Comparison of ENCODE assay signal across 8 cellular contexts in the genomic region with DNA sequence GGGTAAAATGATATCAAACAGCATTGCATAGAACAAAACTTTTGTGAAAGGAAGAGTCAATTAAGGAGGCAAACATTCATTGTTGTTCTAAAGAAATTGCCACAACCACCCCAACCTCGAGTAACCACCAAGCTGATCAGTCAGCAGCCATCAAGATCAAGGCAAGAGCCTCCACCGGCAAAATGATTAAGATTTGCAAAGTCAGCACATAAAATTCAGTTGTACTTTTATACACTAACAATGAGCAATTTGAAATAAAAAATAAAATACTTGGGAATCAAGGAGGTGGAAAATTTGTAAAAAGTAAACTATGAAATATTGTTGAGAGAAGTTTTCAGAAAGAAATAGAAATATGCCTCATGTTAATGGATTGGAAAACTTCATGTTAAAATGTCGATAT.
"Had no signal": no experiment of that assay in that cellular context is flagged by ENCODE, and none has a peak within 500 bp of the region (broad histone marks: within the 10 kb centered on the region; RNA-seq: fewer than 3 reads in every experiment).

No MANE protein-coding gene starts in this region.

- H3K36me3 Mint-ChIP-seq: IgD-negative memory B cell had no signal

- H3K4me1 Mint-ChIP-seq: IgD-negative memory B cell had no signal

- H3K4me3 ChIP-seq: GM23338, HAP-1 had no signal

- H3K4me1 ChIP-seq: HAP-1 had no signal

- DNase-seq: H7, HFFc6, KG1 had no signal

- ATAC-seq: GM23338, HCT116 had no signal

- H2AFZ ChIP-seq: GM23338 had no signal

- H3K9me3 ChIP-seq: HAP-1 had no signal

- H3K4me3 Mint-ChIP-seq: GM23338, HFFc6, IgD-negative memory B cell had no signal

- H3K36me3 ChIP-seq: HAP-1 had no signal

- H3K27ac Mint-ChIP-seq: GM23338, HFFc6, IgD-negative memory B cell had no signal

- H3K4me2 ChIP-seq: GM23338 had no signal

- H3K27ac ChIP-seq: HL-60 had no signal

- H3K27me3 Mint-ChIP-seq: IgD-negative memory B cell had no signal
